In genomic region chr12:109900752-109901580, GRCh38 we compare ENCODE assay signal across 8 cellular contexts. TPM values are rescaled to one million over a fixed set of nuclear protein-coding genes. Genes with fewer than 3 reads are reported as not detected.
DNase-seq lines count a peak whose midpoint lies in the region; ATAC-seq and TF ChIP-seq lines count a peak whose summit lies in the region.

No MANE protein-coding gene starts in this region.

- intact Hi-C loops in activated B cell treated with CpG ODN at 0.5 μM for 24 hours (cut with micrococcal nuclease), result loop anchor here (1.0 to 5.0 kb wide), 4 partner anchors 13 to 189 kb away; partner anchors contain the start of genes FAM222A and GLTP
- intact Hi-C loops in left ventricle myocardium superior (cut with micrococcal nuclease), result no loop called here
- intact Hi-C loops in sciatic nerve (cut with DNase I), result no loop called here

- H3K27me3 Mint-ChIP-seq in activated T-cell treated with anti-CD3 and anti-CD28 coated beads, Interleukin-2, amount 50 U/mL, for 24 hours, result no peaks in the 10 kb centered on the region
- H3K27me3 Mint-ChIP-seq in activated B cell treated with CpG ODN at 0.5 μM for 24 hours, result no peaks in the 10 kb centered on the region

- POLR2A ChIA-PET in activated B cell treated with CpG ODN at 0.5 μM for 24 hours (lab: Charles Lee), result interaction anchor here (0.6 to 1.6 kb wide), 5 partner anchors 12 to 530 kb away, joined by 3 to 12 read pairs (median 3); partner anchors contain the start of genes GIT2 and GLTP

- no peak for DNase-seq in activated T-cell treated with anti-CD3 and anti-CD28 coated beads, Interleukin-2, amount 50 U/mL, for 24 hours
- no peak for DNase-seq in activated T-cell treated with anti-CD3 and anti-CD28 coated beads, Interleukin-2, amount 50 U/mL, for 1 hour
- DNase-seq in activated B cell treated with CpG ODN at 0.5 μM for 24 hours, result no peak
- DNase-seq in left ventricle myocardium superior, result no peak
- DNase-seq in sciatic nerve (ENCODE audit: low spot score), result no peak
- DNase-seq in DMS53 (lab: John Stamatoyannopoulos, UW), result no peak

- CTCF ChIA-PET in activated B cell treated with CpG ODN at 0.5 μM for 24 hours (lab: Charles Lee), result interaction anchor here (1.0 kb wide), 1 partner anchor 13 kb away, joined by 4 read pairs; no protein-coding TSS in a partner anchor

- peak overlapping the region; percentile 93 for H3K4me3 Mint-ChIP-seq in activated T-cell treated with anti-CD3 and anti-CD28 coated beads, Interleukin-2, amount 50 U/mL, for 24 hours
- H3K4me3 Mint-ChIP-seq in activated B cell treated with CpG ODN at 0.5 μM for 24 hours, result peak overlapping the region; percentile 99

- TF ChIP-seq CTCF in activated B cell treated with CpG ODN at 0.5 μM for 24 hours (IDR thresholded peaks at IDR 0.05), result no peak

- H3K9me3 Mint-ChIP-seq in activated T-cell treated with anti-CD3 and anti-CD28 coated beads, Interleukin-2, amount 50 U/mL, for 24 hours, result no peaks in the 10 kb centered on the region
- no peaks in the 10 kb centered on the region for H3K9me3 Mint-ChIP-seq in activated B cell treated with CpG ODN at 0.5 μM for 24 hours

- H3K36me3 Mint-ChIP-seq in activated T-cell treated with anti-CD3 and anti-CD28 coated beads, Interleukin-2, amount 50 U/mL, for 24 hours (ENCODE audit: low read depth), result peaks cover 43% of the 10 kb centered on the region
- H3K36me3 Mint-ChIP-seq in activated B cell treated with CpG ODN at 0.5 μM for 24 hours (ENCODE audit: low read depth), result peaks cover 30% of the 10 kb centered on the region

- peaks cover 25% of the 10 kb centered on the region for H3K4me1 Mint-ChIP-seq in activated T-cell treated with anti-CD3 and anti-CD28 coated beads, Interleukin-2, amount 50 U/mL, for 24 hours (ENCODE audit: low read depth)
- peaks cover 29% of the 10 kb centered on the region for H3K4me1 Mint-ChIP-seq in activated B cell treated with CpG ODN at 0.5 μM for 24 hours

- ATAC-seq in HG03139 (IDR thresholded peaks at IDR 0.05; ENCODE audit: unreplicated experiment) (peak; percentile 13), activated B cell treated with CpG ODN at 0.5 μM for 24 hours (ENCODE audit: low read depth) (no peak), left ventricle myocardium superior (peak; percentile 6), sciatic nerve (peak; percentile 12), HG03095 (IDR thresholded peaks at IDR 0.05; ENCODE audit: unreplicated experiment) (no peak)

- peak overlapping the region; percentile 97 for H3K27ac Mint-ChIP-seq in activated T-cell treated with anti-CD3 and anti-CD28 coated beads, Interleukin-2, amount 50 U/mL, for 24 hours
- H3K27ac Mint-ChIP-seq in activated B cell treated with CpG ODN at 0.5 μM for 24 hours, result peak overlapping the region; percentile 96

RNA-seq across cellular contexts. Expression of gene TCHP, which starts 0.9 kb away (rescaled TPM):
- 26.0 and 28.3 TPM in 2 replicates for total RNA-seq in activated B cell treated with CpG ODN at 0.5 μM for 24 hours
- 11.4 TPM for total RNA-seq in left ventricle myocardium superior
- 26.7 TPM for total RNA-seq in sciatic nerve

RNA-seq across cellular contexts. Expression of gene GLTP, which starts 20.6 kb away (rescaled TPM):
- 26.5 and 30.0 TPM in 2 replicates for total RNA-seq in activated B cell treated with CpG ODN at 0.5 μM for 24 hours
- 19.8 TPM for total RNA-seq in left ventricle myocardium superior
- total RNA-seq in sciatic nerve, result 51.0 TPM

Comparison
In these comparisons a context has a peak if more than half of its experiments do, and no peak if none do; other contexts are left out.
1. ATAC-seq: peak in HG03139 (single experiment), left ventricle myocardium superior (single experiment) and sciatic nerve (single experiment); none in activated B cell treated with CpG ODN at 0.5 μM for 24 hours (single experiment) and HG03095 (single experiment).